In genomic region chr2:173962036-173962435, GRCh38 we compare ENCODE assay signal across 8 cellular contexts. TPM values are rescaled to one million over a fixed set of nuclear protein-coding genes. Genes with fewer than 3 reads are reported as not detected.
DNase-seq lines count a peak whose midpoint lies in the region; ATAC-seq and TF ChIP-seq lines count a peak whose summit lies in the region.

No MANE protein-coding gene starts in this region.

- no peak overlapping the region for H3K9ac ChIP-seq in neural cell (ENCODE audit: low read length)

- TF ChIP-seq CTCF in DOHH2 (IDR thresholded peaks at IDR 0.05; ENCODE audit: low read depth, low read length, poor library complexity, severe bottlenecking): no peak
- no peak for TF ChIP-seq CTCF in LNCaP clone FGC (IDR thresholded peaks at IDR 0.05; ENCODE audit: control insufficient read depth, extremely low read depth, insufficient read depth)
- no peak for TF ChIP-seq CTCF in cardiac fibroblast (IDR thresholded peaks at IDR 0.05; ENCODE audit: low read depth, low read length)
- TF ChIP-seq CTCF in neural cell (IDR thresholded peaks at IDR 0.05; ENCODE audit: poor library complexity, severe bottlenecking): no peak

- no peak for TF ChIP-seq RAD21 in neural cell (conservative IDR thresholded peaks at IDR 0.05)

- ATAC-seq in HG03457 (IDR thresholded peaks at IDR 0.05; ENCODE audit: unreplicated experiment): no peak

- H3F3A ChIP-seq in DOHH2 (ENCODE audit: control insufficient read depth, insufficient read depth): peaks cover 18% of the 10 kb centered on the region
- peaks cover 3% of the 10 kb centered on the region for H3F3A ChIP-seq in neural cell (ENCODE audit: insufficient read depth, low read length, poor library complexity, severe bottlenecking)

- H3K27me3 ChIP-seq in DOHH2 (ENCODE audit: control insufficient read depth, low read length): no peaks in the 10 kb centered on the region
- no peaks in the 10 kb centered on the region for H3K27me3 ChIP-seq in neural cell (ENCODE audit: insufficient read depth, low read depth, low read length)

- H3K4me3 ChIP-seq in DOHH2 (ENCODE audit: low read length): peak overlapping the region; percentile 91
- H3K4me3 ChIP-seq in LNCaP clone FGC (ENCODE audit: low read depth, low read length): peak overlapping the region; percentile 65
- peak overlapping the region; percentile 69 to 70 for H3K4me3 ChIP-seq in cardiac fibroblast (replicated peaks in 1 of 2; ENCODE audit: low read depth in 2 of 2, low read length in 2 of 2)
- peak overlapping the region; percentile 93 for H3K4me3 ChIP-seq in neural cell (ENCODE audit: low read length)

- peaks cover 66% of the 10 kb centered on the region for H3K36me3 ChIP-seq in DOHH2 (ENCODE audit: control insufficient read depth, low read length)
- H3K36me3 ChIP-seq in neural cell (ENCODE audit: insufficient read depth, low read length): no peaks in the 10 kb centered on the region

- no peaks in the 10 kb centered on the region for H3K9me2 ChIP-seq in DOHH2 (replicated peaks; ENCODE audit: control insufficient read depth, low read length)
- no peaks in the 10 kb centered on the region for H3K9me2 ChIP-seq in neural cell (ENCODE audit: insufficient read depth, low read length)

- peaks cover 24% of the 10 kb centered on the region for H4K20me1 ChIP-seq in DOHH2 (ENCODE audit: control insufficient read depth, insufficient read depth, low read depth, low read length)
- no peaks in the 10 kb centered on the region for H4K20me1 ChIP-seq in neural cell (ENCODE audit: insufficient read depth)

- H3K9me3 ChIP-seq in DOHH2 (ENCODE audit: control insufficient read depth, insufficient read depth, low read length) (no peaks in the 10 kb centered on the region), neural cell (ENCODE audit: low read length) (no peaks in the 10 kb centered on the region)

- H3K27ac ChIP-seq in DOHH2 (ENCODE audit: low read depth, low read length) (peak overlapping the region; percentile 97), neural cell (ENCODE audit: low read length) (no peak overlapping the region)

- peak overlapping the region; percentile 67 for H3K4me2 ChIP-seq in DOHH2 (ENCODE audit: low read length)
- H3K4me2 ChIP-seq in neural cell (ENCODE audit: low read length): peak overlapping the region; percentile 91

- H2AFZ ChIP-seq in neural cell (ENCODE audit: low read depth, low read length): no peak overlapping the region

- peaks cover 47% of the 10 kb centered on the region for H3K4me1 ChIP-seq in DOHH2 (ENCODE audit: control insufficient read depth, low read length)

- peaks cover 78% of the 10 kb centered on the region for H3K79me2 ChIP-seq in DOHH2 (ENCODE audit: control insufficient read depth, low read length)
- peaks cover 63% of the 10 kb centered on the region for H3K79me2 ChIP-seq in neural cell (replicated peaks; ENCODE audit: insufficient read depth, low read length)

- no peak for DNase-seq in LNCaP clone FGC (ENCODE audit: low read depth)
- peak; percentile 22 to 32 for DNase-seq in cardiac fibroblast (ENCODE audit: low read depth in 2 of 2)
- DNase-seq in NCI-H187 (lab: John Stamatoyannopoulos, UW): no peak
- DNase-seq in NCI-H1930 (lab: John Stamatoyannopoulos, UW): no peak
- no peak for DNase-seq in GM19240 (ENCODE audit: insufficient read length, low spot score)

- TF ChIP-seq EP300 in neural cell (conservative IDR thresholded peaks at IDR 0.05; ENCODE audit: poor library complexity, severe bottlenecking): no peak

TF ChIP-seq in neural cell, 6 proteins besides CTCF, POLR2A, EP300 and RAD21:
- no peak for TF ChIP-seq REST (IDR thresholded peaks at IDR 0.05; ENCODE audit: borderline replicate concordance)
- no peak for TF ChIP-seq TAF1 (IDR thresholded peaks at IDR 0.05; ENCODE audit: low read depth)
- TF ChIP-seq EZH2 (IDR thresholded peaks at IDR 0.05; ENCODE audit: borderline replicate concordance, insufficient read depth, low read length, poor library complexity, severe bottlenecking): no peak
- no peak for TF ChIP-seq MXI1 (conservative IDR thresholded peaks at IDR 0.05; ENCODE audit: poor library complexity, severe bottlenecking)
- no peak for TF ChIP-seq POLR2AphosphoS5 (IDR thresholded peaks at IDR 0.05)
- no peak for TF ChIP-seq SMC3 (conservative IDR thresholded peaks at IDR 0.05; ENCODE audit: poor library complexity)

RNA-seq across cellular contexts. Expression of gene SP3, which starts 3.1 kb away (rescaled TPM):
- polyA plus RNA-seq in neural cell: 52.8 and 57.8 TPM in 2 replicates
- 175 and 180 TPM in 2 replicates for polyA minus RNA-seq in neural cell

Comparison
In these comparisons a context has a peak if more than half of its experiments do, and no peak if none do; other contexts are left out.
1. DNase-seq: peak in cardiac fibroblast (2 of 2); none in LNCaP clone FGC (single experiment), NCI-H187 (0 of 2), NCI-H1930 (0 of 2) and GM19240 (single experiment).
2. Peak in every context shown above with its lines, with median percentiles within 50 percentile points of each other: H3K4me3 ChIP-seq.